ENCODE assay signal across 1 cellular context in the genomic region with DNA sequence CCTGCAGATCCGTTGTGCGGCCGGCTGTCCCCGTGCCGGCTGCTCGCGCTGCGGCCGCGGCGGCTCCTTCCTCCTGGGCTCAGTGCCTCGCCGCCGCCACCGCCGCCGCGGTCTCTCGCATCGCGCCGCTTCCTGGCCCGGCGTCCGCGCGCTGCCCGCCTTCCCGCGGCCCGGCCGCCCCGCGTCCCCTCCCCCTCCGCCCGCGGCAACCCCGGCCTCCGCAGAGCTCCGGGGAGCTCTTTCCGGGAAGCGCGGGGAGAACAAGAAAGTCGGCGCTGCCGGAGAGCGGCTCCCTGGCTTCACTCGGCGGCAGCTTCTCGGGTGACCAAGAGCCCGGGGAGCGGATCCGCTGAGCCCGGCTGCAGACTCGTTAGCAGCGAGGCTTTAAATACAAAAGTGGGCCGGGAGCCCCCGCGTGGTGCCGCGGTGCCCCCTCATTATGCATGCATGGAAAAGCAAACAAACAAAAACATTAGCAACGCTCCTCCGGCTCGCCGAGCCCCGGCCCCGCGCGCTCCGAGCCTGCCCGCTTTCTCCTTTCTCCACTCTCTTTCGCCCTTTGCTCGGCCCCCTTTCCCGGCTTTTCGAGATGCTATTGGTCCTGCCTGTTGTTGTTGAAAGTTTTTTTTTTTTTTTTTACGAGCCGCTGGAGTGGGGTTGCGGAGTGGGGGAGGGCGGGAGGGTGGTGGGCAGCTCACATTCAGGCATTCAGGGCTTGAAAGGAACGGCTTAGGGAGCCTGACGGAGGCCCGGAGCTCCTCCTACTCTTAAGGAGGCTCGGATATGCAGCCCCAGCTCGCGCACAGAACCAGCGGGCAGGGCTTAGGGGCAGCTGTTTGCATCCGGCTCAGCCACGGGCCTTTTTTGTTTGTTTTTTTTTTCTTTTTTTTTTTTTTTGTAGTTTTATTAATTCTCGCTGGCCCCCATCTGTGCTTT.
A peak's percentile ranks its signal among the peaks of the same experiment; 100 is the strongest.
TF ChIP-seq lines count a peak whose summit lies in the region.

TSS of gene GAS1 (minus strand) at position 361 of the 936 bp plus-strand sequence. CDS start 727 bp downstream, outside the sequence.

TF ChIP-seq in HEK293, 187 proteins besides CTCF, POLR2A, EP300 and RAD21 (continued from another document):
- TF ChIP-seq, protein P1, sequence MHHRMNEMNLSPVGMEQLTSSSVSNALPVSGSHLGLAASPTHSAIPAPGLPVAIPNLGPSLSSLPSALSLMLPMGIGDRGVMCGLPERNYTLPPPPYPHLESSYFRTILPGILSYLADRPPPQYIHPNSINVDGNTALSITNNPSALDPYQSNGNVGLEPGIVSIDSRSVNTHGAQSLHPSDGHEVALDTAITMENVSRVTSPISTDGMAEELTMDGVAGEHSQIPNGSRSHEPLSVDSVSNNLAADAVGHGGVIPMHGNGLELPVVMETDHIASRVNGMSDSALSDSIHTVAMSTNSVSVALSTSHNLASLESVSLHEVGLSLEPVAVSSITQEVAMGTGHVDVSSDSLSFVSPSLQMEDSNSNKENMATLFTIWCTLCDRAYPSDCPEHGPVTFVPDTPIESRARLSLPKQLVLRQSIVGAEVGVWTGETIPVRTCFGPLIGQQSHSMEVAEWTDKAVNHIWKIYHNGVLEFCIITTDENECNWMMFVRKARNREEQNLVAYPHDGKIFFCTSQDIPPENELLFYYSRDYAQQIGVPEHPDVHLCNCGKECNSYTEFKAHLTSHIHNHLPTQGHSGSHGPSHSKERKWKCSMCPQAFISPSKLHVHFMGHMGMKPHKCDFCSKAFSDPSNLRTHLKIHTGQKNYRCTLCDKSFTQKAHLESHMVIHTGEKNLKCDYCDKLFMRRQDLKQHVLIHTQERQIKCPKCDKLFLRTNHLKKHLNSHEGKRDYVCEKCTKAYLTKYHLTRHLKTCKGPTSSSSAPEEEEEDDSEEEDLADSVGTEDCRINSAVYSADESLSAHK (tag by site-specific recombination; IDR thresholded peaks at IDR 0.05): peak; percentile 80
TF ChIP-seq in HEK293: peak in this region for 57.
